39 cellular contexts compared by ENCODE assay signal in the genomic region with DNA sequence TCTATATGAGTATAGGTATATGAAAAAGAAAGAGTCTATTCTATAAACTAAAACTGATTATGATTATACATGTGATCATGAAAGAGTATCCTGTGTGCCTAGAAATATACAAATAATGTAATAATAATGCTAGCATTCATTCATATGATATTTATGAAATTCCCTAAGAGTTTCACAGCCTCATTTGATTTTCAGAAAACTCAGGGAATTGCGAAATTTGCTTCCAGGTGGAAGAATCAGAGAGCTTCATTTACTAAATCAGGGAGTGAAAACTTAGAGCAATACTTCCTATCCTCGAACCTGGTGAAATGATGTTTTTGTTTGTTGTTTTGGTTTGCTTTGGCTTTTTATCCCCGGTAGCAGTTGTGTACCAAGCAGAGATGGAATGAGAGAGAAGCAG.
"Had no signal": no experiment of that assay in that cellular context is flagged by ENCODE, and none has a peak within 500 bp of the region (broad histone marks: within the 10 kb centered on the region; RNA-seq: fewer than 3 reads in every experiment).

No MANE protein-coding gene starts in this region.

- H3K36me3 ChIP-seq: adrenal gland, ascending aorta, brain microvascular endothelial cell, breast epithelium, cardiac muscle cell had no signal

- H3K4me3 Mint-ChIP-seq: activated naive CD4-positive, alpha-beta T cell treated with anti-CD3 and anti-CD28 coated beads for 36 hours; activated naive CD4-positive, alpha-beta T cell treated with anti-CD3 and anti-CD28 coated beads, Interleukin-2, amount 10 ng/mL, durations not matched to agents 7 days and 5 days; activated naive CD4-positive, alpha-beta T cell treated with anti-CD3 and anti-CD28 coated beads, Interleukin-2, amount 50 U/mL, for 24 hours; activated naive CD8-positive, alpha-beta T cell; activated naive CD8-positive, alpha-beta T cell treated with anti-CD3 and anti-CD28 coated beads for 36 hours; activated naive CD8-positive, alpha-beta T cell treated with anti-CD3 and anti-CD28 coated beads, Interleukin-2, amount 10 ng/mL, durations not matched to agents 7 days and 5 days; activated naive CD8-positive, alpha-beta T cell treated with anti-CD3 and anti-CD28 coated beads, Interleukin-2, amount 50 U/mL, for 24 hours; activated T-cell treated with anti-CD3 and anti-CD28 coated beads, Interleukin-2, amount 50 U/mL, for 24 hours; activated T-cell treated with anti-CD3 and anti-CD28 coated beads, Interleukin-2, amount 50 U/mL, for 4 hours; activated T-cell treated with anti-CD3 and anti-CD28 coated beads, Interleukin-2, amount 50 U/mL, for 72 hours; activated T-helper 1 cell treated with anti-CD3 and anti-CD28 coated beads, Interleukin-12 subunit alpha, Interleukin-12 subunit beta, Interleukin-2, Interleukin-4 antibody, amounts not matched to agents 30 ng/mL and 10 ng/mL and 1 ng/mL, durations not matched to agents 14 hours and 24 hours and 36 hours; activated T-helper 17 cell treated with anti-CD3 and anti-CD28 coated beads, Interleukin-2, amount 50 U/mL, for 72 hours; brain; central memory CD8-positive, alpha-beta T cell had no signal

- H3K27ac Mint-ChIP-seq: activated naive CD4-positive, alpha-beta T cell treated with anti-CD3 and anti-CD28 coated beads for 36 hours; activated naive CD4-positive, alpha-beta T cell treated with anti-CD3 and anti-CD28 coated beads, Interleukin-2, amount 10 ng/mL, durations not matched to agents 7 days and 5 days; activated naive CD4-positive, alpha-beta T cell treated with anti-CD3 and anti-CD28 coated beads, Interleukin-2, amount 50 U/mL, for 24 hours; activated naive CD4-positive, alpha-beta T cell treated with anti-CD3 and anti-CD28 coated beads, Interleukin-2, amount 50 U/mL, for 72 hours; activated naive CD8-positive, alpha-beta T cell; activated naive CD8-positive, alpha-beta T cell treated with anti-CD3 and anti-CD28 coated beads for 36 hours; activated naive CD8-positive, alpha-beta T cell treated with anti-CD3 and anti-CD28 coated beads, Interleukin-2, amount 10 ng/mL, durations not matched to agents 7 days and 5 days; activated naive CD8-positive, alpha-beta T cell treated with anti-CD3 and anti-CD28 coated beads, Interleukin-2, amount 50 U/mL, for 24 hours; activated T-cell treated with anti-CD3 and anti-CD28 coated beads, Interleukin-2, amount 50 U/mL, for 24 hours; activated T-cell treated with anti-CD3 and anti-CD28 coated beads, Interleukin-2, amount 50 U/mL, for 72 hours; activated T-helper 1 cell treated with anti-CD3 and anti-CD28 coated beads, Interleukin-12 subunit alpha, Interleukin-12 subunit beta, Interleukin-2, Interleukin-4 antibody, amounts not matched to agents 30 ng/mL and 10 ng/mL and 1 ng/mL, durations not matched to agents 14 hours and 24 hours and 36 hours; activated T-helper 17 cell treated with anti-CD3 and anti-CD28 coated beads, Interleukin-2, amount 50 U/mL, for 72 hours; brain had no signal

- H3K36me3 Mint-ChIP-seq: activated naive CD4-positive, alpha-beta T cell treated with anti-CD3 and anti-CD28 coated beads, Interleukin-2, amount 10 ng/mL, durations not matched to agents 7 days and 5 days; activated naive CD4-positive, alpha-beta T cell treated with anti-CD3 and anti-CD28 coated beads, Interleukin-2, amount 50 U/mL, for 24 hours; activated naive CD4-positive, alpha-beta T cell treated with anti-CD3 and anti-CD28 coated beads, Interleukin-2, amount 50 U/mL, for 72 hours; activated naive CD8-positive, alpha-beta T cell; activated naive CD8-positive, alpha-beta T cell treated with anti-CD3 and anti-CD28 coated beads for 36 hours; activated naive CD8-positive, alpha-beta T cell treated with anti-CD3 and anti-CD28 coated beads, Interleukin-2, amount 10 ng/mL, durations not matched to agents 7 days and 5 days; brain had no signal

- H3K4me3 ChIP-seq: adrenal gland, ascending aorta, body of pancreas, breast epithelium, cardiac muscle cell had no signal

- H3K4me1 Mint-ChIP-seq: activated naive CD4-positive, alpha-beta T cell treated with anti-CD3 and anti-CD28 coated beads, Interleukin-2, amount 10 ng/mL, durations not matched to agents 7 days and 5 days; activated naive CD4-positive, alpha-beta T cell treated with anti-CD3 and anti-CD28 coated beads, Interleukin-2, amount 50 U/mL, for 24 hours; activated naive CD8-positive, alpha-beta T cell treated with anti-CD3 and anti-CD28 coated beads for 36 hours; activated naive CD8-positive, alpha-beta T cell treated with anti-CD3 and anti-CD28 coated beads, Interleukin-2, amount 10 ng/mL, durations not matched to agents 7 days and 5 days; activated naive CD8-positive, alpha-beta T cell treated with anti-CD3 and anti-CD28 coated beads, Interleukin-2, amount 50 U/mL, for 24 hours; activated T-helper 17 cell treated with anti-CD3 and anti-CD28 coated beads, Interleukin-2, amount 50 U/mL, for 72 hours; brain; central memory CD8-positive, alpha-beta T cell had no signal

- H3K9me3 ChIP-seq: adrenal gland, ascending aorta, body of pancreas, breast epithelium had no signal

- FAIRE-seq: astrocyte, bronchial epithelial cell had no signal

- H3K27ac ChIP-seq: adrenal gland, ascending aorta, body of pancreas, brain microvascular endothelial cell, breast epithelium, cardiac muscle cell had no signal

- DNase-seq: activated effector memory CD4-positive, alpha-beta T cell treated with anti-CD3 and anti-CD28 coated beads, Interleukin-2, amount 50 U/mL, for 16 hours; activated effector memory CD4-positive, alpha-beta T cell treated with Interleukin-2 at 50 U/mL for 16 hours; activated gamma-delta T cell; activated gamma-delta T cell treated with Interleukin-2 at 50 U/mL for 16 hours; activated naive CD4-positive, alpha-beta T cell; activated naive CD4-positive, alpha-beta T cell treated with anti-CD3 and anti-CD28 coated beads for 36 hours; activated naive CD4-positive, alpha-beta T cell treated with anti-CD3 and anti-CD28 coated beads, Interleukin-2, amount 10 ng/mL, durations not matched to agents 7 days and 5 days; activated naive CD4-positive, alpha-beta T cell treated with anti-CD3 and anti-CD28 coated beads, Interleukin-2, amount 50 U/mL, for 16 hours; activated naive CD4-positive, alpha-beta T cell treated with Interleukin-2 at 50 U/mL for 16 hours; activated naive CD8-positive, alpha-beta T cell treated with anti-CD3 and anti-CD28 coated beads for 36 hours; activated naive CD8-positive, alpha-beta T cell treated with anti-CD3 and anti-CD28 coated beads, Interleukin-2, amount 10 ng/mL, durations not matched to agents 7 days and 5 days; activated naive CD8-positive, alpha-beta T cell treated with anti-CD3 and anti-CD28 coated beads, Interleukin-2, amount 50 U/mL, for 24 hours; activated T-cell treated with anti-CD3 and anti-CD28 coated beads, Interleukin-2, amount 50 U/mL, for 1 hour; activated T-cell treated with anti-CD3 and anti-CD28 coated beads, Interleukin-2, amount 50 U/mL, for 24 hours; activated T-cell treated with anti-CD3 and anti-CD28 coated beads, Interleukin-2, amount 50 U/mL, for 4 hours; activated T-cell treated with anti-CD3 and anti-CD28 coated beads, Interleukin-2, amount 50 U/mL, for 48 hours; activated T-cell treated with anti-CD3 and anti-CD28 coated beads, Interleukin-2, amount 50 U/mL, for 72 hours; adrenal gland; amniotic stem cell; amygdala; anterior cingulate cortex; aorta; body of pancreas; brain microvascular endothelial cell; caudate nucleus; central memory CD4-positive, alpha-beta T cell; cerebellar nuclear complex had no signal

- H3K4me1 ChIP-seq: adrenal gland, ascending aorta, body of pancreas, breast epithelium had no signal

- H3K9me3 Mint-ChIP-seq: activated naive CD8-positive, alpha-beta T cell treated with anti-CD3 and anti-CD28 coated beads, Interleukin-2, amount 10 ng/mL, durations not matched to agents 7 days and 5 days; activated naive CD8-positive, alpha-beta T cell treated with anti-CD3 and anti-CD28 coated beads, Interleukin-2, amount 50 U/mL, for 24 hours; brain had no signal

- ATAC-seq: activated naive CD4-positive, alpha-beta T cell treated with anti-CD3 and anti-CD28 coated beads, Interleukin-2, amount 50 U/mL, for 72 hours; activated naive CD8-positive, alpha-beta T cell treated with anti-CD3 and anti-CD28 coated beads, Interleukin-2, amount 50 U/mL, for 24 hours; activated T-cell treated with anti-CD3 and anti-CD28 coated beads, Interleukin-2, amount 50 U/mL, for 4 hours; activated T-cell treated with anti-CD3 and anti-CD28 coated beads, Interleukin-2, amount 50 U/mL, for 72 hours; activated T-helper 17 cell treated with anti-CD3 and anti-CD28 coated beads, Interleukin-2, amount 50 U/mL, for 72 hours; body of pancreas had no signal

- H3K27me3 ChIP-seq: adrenal gland, ascending aorta, body of pancreas, brain microvascular endothelial cell, breast epithelium, cardiac muscle cell had no signal

- H3K27me3 Mint-ChIP-seq: activated naive CD4-positive, alpha-beta T cell treated with anti-CD3 and anti-CD28 coated beads, Interleukin-2, amount 10 ng/mL, durations not matched to agents 7 days and 5 days; activated naive CD4-positive, alpha-beta T cell treated with anti-CD3 and anti-CD28 coated beads, Interleukin-2, amount 50 U/mL, for 24 hours; activated naive CD8-positive, alpha-beta T cell; activated naive CD8-positive, alpha-beta T cell treated with anti-CD3 and anti-CD28 coated beads for 36 hours; activated naive CD8-positive, alpha-beta T cell treated with anti-CD3 and anti-CD28 coated beads, Interleukin-2, amount 10 ng/mL, durations not matched to agents 7 days and 5 days; activated naive CD8-positive, alpha-beta T cell treated with anti-CD3 and anti-CD28 coated beads, Interleukin-2, amount 50 U/mL, for 24 hours; activated T-cell treated with anti-CD3 and anti-CD28 coated beads, Interleukin-2, amount 50 U/mL, for 24 hours; activated T-helper 17 cell treated with anti-CD3 and anti-CD28 coated beads, Interleukin-2, amount 50 U/mL, for 72 hours; brain; central memory CD8-positive, alpha-beta T cell had no signal
